Comparison of ENCODE assay signal across 1 cellular context in the genomic region with DNA sequence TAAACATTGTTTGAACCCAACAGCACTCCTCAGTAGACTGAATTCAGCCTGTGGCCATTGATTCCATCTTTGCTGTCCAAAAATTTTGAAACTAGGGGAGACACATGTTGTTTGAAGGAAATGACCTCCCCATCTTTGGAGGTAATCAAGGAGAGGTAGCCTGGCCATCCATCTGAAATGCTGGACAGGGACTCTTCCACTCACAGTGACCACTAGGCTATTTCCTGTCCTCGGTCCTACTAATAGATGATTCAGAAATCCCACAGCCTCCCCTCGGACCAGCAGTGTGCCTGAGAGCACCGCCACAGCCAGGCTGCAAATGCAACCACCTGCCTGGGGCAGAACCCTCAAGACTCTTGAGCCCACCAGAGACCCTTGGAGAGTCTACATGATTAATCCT.
TF ChIP-seq lines count a peak whose summit lies in the region.

No MANE protein-coding gene starts in this region.

TF ChIP-seq in GM23338, 12 proteins besides CTCF, POLR2A, EP300 and RAD21 (continued from another document):
- TF ChIP-seq, protein P1, sequence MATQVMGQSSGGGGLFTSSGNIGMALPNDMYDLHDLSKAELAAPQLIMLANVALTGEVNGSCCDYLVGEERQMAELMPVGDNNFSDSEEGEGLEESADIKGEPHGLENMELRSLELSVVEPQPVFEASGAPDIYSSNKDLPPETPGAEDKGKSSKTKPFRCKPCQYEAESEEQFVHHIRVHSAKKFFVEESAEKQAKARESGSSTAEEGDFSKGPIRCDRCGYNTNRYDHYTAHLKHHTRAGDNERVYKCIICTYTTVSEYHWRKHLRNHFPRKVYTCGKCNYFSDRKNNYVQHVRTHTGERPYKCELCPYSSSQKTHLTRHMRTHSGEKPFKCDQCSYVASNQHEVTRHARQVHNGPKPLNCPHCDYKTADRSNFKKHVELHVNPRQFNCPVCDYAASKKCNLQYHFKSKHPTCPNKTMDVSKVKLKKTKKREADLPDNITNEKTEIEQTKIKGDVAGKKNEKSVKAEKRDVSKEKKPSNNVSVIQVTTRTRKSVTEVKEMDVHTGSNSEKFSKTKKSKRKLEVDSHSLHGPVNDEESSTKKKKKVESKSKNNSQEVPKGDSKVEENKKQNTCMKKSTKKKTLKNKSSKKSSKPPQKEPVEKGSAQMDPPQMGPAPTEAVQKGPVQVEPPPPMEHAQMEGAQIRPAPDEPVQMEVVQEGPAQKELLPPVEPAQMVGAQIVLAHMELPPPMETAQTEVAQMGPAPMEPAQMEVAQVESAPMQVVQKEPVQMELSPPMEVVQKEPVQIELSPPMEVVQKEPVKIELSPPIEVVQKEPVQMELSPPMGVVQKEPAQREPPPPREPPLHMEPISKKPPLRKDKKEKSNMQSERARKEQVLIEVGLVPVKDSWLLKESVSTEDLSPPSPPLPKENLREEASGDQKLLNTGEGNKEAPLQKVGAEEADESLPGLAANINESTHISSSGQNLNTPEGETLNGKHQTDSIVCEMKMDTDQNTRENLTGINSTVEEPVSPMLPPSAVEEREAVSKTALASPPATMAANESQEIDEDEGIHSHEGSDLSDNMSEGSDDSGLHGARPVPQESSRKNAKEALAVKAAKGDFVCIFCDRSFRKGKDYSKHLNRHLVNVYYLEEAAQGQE (IDR thresholded peaks at IDR 0.05; ENCODE audit: unreplicated experiment), result no peak
- TF ChIP-seq CREB1 (CRISPR knock-in tag; IDR thresholded peaks at IDR 0.05; ENCODE audit: low read depth) (no peak), ZNF114 (CRISPR knock-in tag; IDR thresholded peaks at IDR 0.05) (no peak), EZH2phosphoT487 (IDR thresholded peaks at IDR 0.05; ENCODE audit: unreplicated experiment) (no peak), STAT1 (IDR thresholded peaks at IDR 0.05; ENCODE audit: unreplicated experiment) (no peak), NANOG (IDR thresholded peaks at IDR 0.05; ENCODE audit: borderline replicate concordance) (no peak), JUNB (IDR thresholded peaks at IDR 0.05; ENCODE audit: unreplicated experiment) (no peak)
- TF ChIP-seq, protein P2, sequence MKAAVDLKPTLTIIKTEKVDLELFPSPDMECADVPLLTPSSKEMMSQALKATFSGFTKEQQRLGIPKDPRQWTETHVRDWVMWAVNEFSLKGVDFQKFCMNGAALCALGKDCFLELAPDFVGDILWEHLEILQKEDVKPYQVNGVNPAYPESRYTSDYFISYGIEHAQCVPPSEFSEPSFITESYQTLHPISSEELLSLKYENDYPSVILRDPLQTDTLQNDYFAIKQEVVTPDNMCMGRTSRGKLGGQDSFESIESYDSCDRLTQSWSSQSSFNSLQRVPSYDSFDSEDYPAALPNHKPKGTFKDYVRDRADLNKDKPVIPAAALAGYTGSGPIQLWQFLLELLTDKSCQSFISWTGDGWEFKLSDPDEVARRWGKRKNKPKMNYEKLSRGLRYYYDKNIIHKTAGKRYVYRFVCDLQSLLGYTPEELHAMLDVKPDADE (IDR thresholded peaks at IDR 0.05), result no peak
TF ChIP-seq in GM23338: peak in this region for 0.
